23 cellular contexts compared by ENCODE assay signal in the genomic region with DNA sequence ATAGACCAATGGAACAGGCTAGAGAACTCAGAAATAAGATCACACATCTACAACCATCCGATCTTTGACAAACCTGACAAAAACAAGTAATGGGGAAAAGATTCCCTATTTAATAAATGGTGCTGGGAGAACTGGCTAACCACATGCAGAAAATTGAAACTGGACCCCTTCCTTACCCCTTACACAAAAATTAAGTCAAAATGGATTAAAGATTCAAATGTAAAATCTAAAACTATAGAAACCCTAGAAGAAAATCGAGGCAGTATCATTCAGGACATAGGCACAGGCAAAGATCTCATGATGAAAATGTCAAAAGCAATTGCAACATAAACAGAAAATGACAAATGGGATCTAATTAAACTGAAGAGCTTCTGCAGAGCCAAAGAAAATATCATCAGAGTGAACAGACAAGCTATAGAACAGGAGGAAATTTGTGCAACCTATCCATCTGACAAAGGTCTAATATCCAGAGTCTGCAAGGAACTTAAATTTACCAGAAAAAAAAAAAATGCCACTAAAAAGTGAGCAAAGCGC. TPM values are rescaled to one million over a fixed set of nuclear protein-coding genes. Genes with fewer than 3 reads are reported as not detected.
DNase-seq lines count a peak whose midpoint lies in the region; FAIRE-seq and TF ChIP-seq lines count a peak whose summit lies in the region.
"Had no signal": no experiment of that assay in that cellular context is flagged by ENCODE, and none has a peak within 500 bp of the region (broad histone marks: within the 10 kb centered on the region; RNA-seq: fewer than 3 reads in every experiment).

No MANE protein-coding gene starts in this region.

- H3K36me3 Mint-ChIP-seq in MCF 10A (ENCODE audit: insufficient read depth, unreplicated experiment) = peaks cover 39% of the 10 kb centered on the region
- H3K36me3 Mint-ChIP-seq in astrocyte (ENCODE audit: low read depth, unreplicated experiment) = peaks cover 26% of the 10 kb centered on the region

- no peaks in the 10 kb centered on the region for H3K36me3 ChIP-seq in breast epithelium
- H3K36me3 ChIP-seq in astrocyte (ENCODE audit: insufficient read depth, low read length) = peaks cover 3% of the 10 kb centered on the region

- no peak overlapping the region for H3K4me2 ChIP-seq in astrocyte (ENCODE audit: low read length)
- H3K4me2 ChIP-seq: A549; BLaER1 treated with 17β-estradiol and CSF1 and Interleukin-3, amounts not matched to agents 10 nM and 100 nM had no signal

- H3K9me3 Mint-ChIP-seq in MCF 10A (ENCODE audit: unreplicated experiment) (peaks cover 12% of the 10 kb centered on the region), astrocyte (ENCODE audit: unreplicated experiment) (peaks cover 12% of the 10 kb centered on the region)
- H3K9me3 Mint-ChIP-seq: CD4-positive, alpha-beta T cell had no signal

- H3K4me3 Mint-ChIP-seq in MCF 10A (ENCODE audit: unreplicated experiment) = no peak overlapping the region
- no peak overlapping the region for H3K4me3 Mint-ChIP-seq in astrocyte (ENCODE audit: unreplicated experiment)
- H3K4me3 Mint-ChIP-seq: CD14-positive monocyte; CD4-positive, alpha-beta T cell had no signal

- no TSS peak for BruUV-seq in MCF 10A (replicated peaks; lab: Mats Ljungman, UMichigan)

- POLR2A ChIA-PET in MCF 10A (lab: Yijun Ruan, JAX) (interaction anchor here (1.4 kb wide), 1 partner anchor 44 kb away, joined by 5 read pairs; the partner anchor contains the start of genes MRPS27 and PTCD2), HEK293T (lab: Yijun Ruan, JAX) (no interaction called here)

- H2AFZ ChIP-seq in astrocyte (ENCODE audit: low read depth, low read length) = no peak overlapping the region
- H2AFZ ChIP-seq: GM23248 had no signal

- H3K4me3 ChIP-seq in breast epithelium (no peak overlapping the region), astrocyte (ENCODE audit: insufficient read depth, low read depth, low read length) (no peak overlapping the region)
- H3K4me3 ChIP-seq: A549; BLaER1 treated with 17β-estradiol and CSF1 and Interleukin-3, amounts not matched to agents 10 nM and 100 nM; GM23248; HAP-1 had no signal

- H3K27me3 Mint-ChIP-seq in MCF 10A (ENCODE audit: insufficient read depth, unreplicated experiment) (no peaks in the 10 kb centered on the region), astrocyte (ENCODE audit: low read depth, unreplicated experiment) (no peaks in the 10 kb centered on the region)
- H3K27me3 Mint-ChIP-seq: CD4-positive, alpha-beta T cell had no signal

- no peak overlapping the region for H3K9ac ChIP-seq in astrocyte (ENCODE audit: low read length)
- H3K9ac ChIP-seq: BLaER1 treated with 17β-estradiol and CSF1 and Interleukin-3, amounts not matched to agents 10 nM and 100 nM; GM23248 had no signal

- H3K27ac Mint-ChIP-seq in MCF 10A (ENCODE audit: low read depth, unreplicated experiment) (peak overlapping the region; percentile 61), astrocyte (ENCODE audit: unreplicated experiment) (peak overlapping the region; percentile 4)
- H3K27ac Mint-ChIP-seq: CD4-positive, alpha-beta T cell had no signal

- intact Hi-C loops in MCF 10A (cut with micrococcal nuclease) (no loop called here), breast epithelium (cut with DNase I; ENCODE audit: low total_unique reads) (no loop called here)

- H3K79me2 ChIP-seq in astrocyte (ENCODE audit: insufficient read depth, low read length) = peaks cover 19% of the 10 kb centered on the region

- DNase-seq in MCF 10A (ENCODE audit: unreplicated experiment) (no peak), breast epithelium (ENCODE audit: low spot score in 2 of 2) (no peak), HEK293T (ENCODE audit: extremely low spot score) (no peak), astrocyte (ENCODE audit: low read depth) (no peak), RKO (ENCODE audit: low spot score) (no peak), NCI-H1694 treated with DMSO at 0.1 percent for 48 hours (lab: John Stamatoyannopoulos, UW) (no peak)
- no peak for DNase-seq in activated effector memory CD4-positive, alpha-beta T cell treated with Interleukin-2 at 50 U/mL for 16 hours
- DNase-seq: 8988T; ACHN; AML-193; BE2C; Calu3; CD4-positive, alpha-beta T cell; COR-L47; DMS153; DND-41; GM23248 had no signal

- no peak for TF ChIP-seq POLR2A in breast epithelium (IDR thresholded peaks at IDR 0.05)

- H3K27ac ChIP-seq in breast epithelium (no peak overlapping the region), astrocyte (ENCODE audit: low read depth, low read length) (no peak overlapping the region)
- H3K27ac ChIP-seq: A549; BLaER1 treated with 17β-estradiol and CSF1 and Interleukin-3, amounts not matched to agents 10 nM and 100 nM; GM23248 had no signal

- no peaks in the 10 kb centered on the region for H3K9me3 ChIP-seq in breast epithelium
- no peaks in the 10 kb centered on the region for H3K9me3 ChIP-seq in astrocyte (ENCODE audit: insufficient read depth, low read depth, low read length)
- H3K9me3 ChIP-seq: A549, BE2C, HAP-1 had no signal

- H3K4me1 ChIP-seq in breast epithelium = no peaks in the 10 kb centered on the region
- no peaks in the 10 kb centered on the region for H3K4me1 ChIP-seq in astrocyte (ENCODE audit: insufficient read depth, low read length)
- H3K4me1 ChIP-seq: HAP-1 had no signal

- no peak for TF ChIP-seq CTCF in MCF 10A (IDR thresholded peaks at IDR 0.05; ENCODE audit: unreplicated experiment)
- no peak for TF ChIP-seq CTCF in breast epithelium (IDR thresholded peaks at IDR 0.05)
- no peak for TF ChIP-seq CTCF in astrocyte (IDR thresholded peaks at IDR 0.05; ENCODE audit: insufficient read depth, low read depth, low read length)

- CTCF ChIA-PET in MCF 10A (lab: Yijun Ruan, JAX) = interaction anchor here (0.6 kb wide), 1 partner anchor 302 kb away, joined by 4 read pairs; no protein-coding TSS in a partner anchor
- CTCF ChIA-PET in HEK293T (lab: Yijun Ruan, JAX) = no interaction called here

- no peaks in the 10 kb centered on the region for H4K20me1 ChIP-seq in astrocyte (ENCODE audit: insufficient read depth, low read length)

- H3K4me1 Mint-ChIP-seq in MCF 10A (ENCODE audit: insufficient read depth, unreplicated experiment) (peaks cover 12% of the 10 kb centered on the region), astrocyte (ENCODE audit: low read depth, unreplicated experiment) (peaks cover 8% of the 10 kb centered on the region)
- H3K4me1 Mint-ChIP-seq: CD14-positive monocyte had no signal

- FAIRE-seq in astrocyte (lab: Jason Lieb, UNC) = no peak
- FAIRE-seq: A549, G401.6, GM12892 had no signal

- H3K27me3 ChIP-seq in breast epithelium (no peaks in the 10 kb centered on the region), astrocyte (ENCODE audit: insufficient read depth, low read length) (no peaks in the 10 kb centered on the region)
- H3K27me3 ChIP-seq: BE2C; BLaER1 treated with 17β-estradiol and CSF1 and Interleukin-3, amounts not matched to agents 10 nM and 100 nM had no signal

TF ChIP-seq in HEK293T, 16 proteins besides CTCF, POLR2A, EP300 and RAD21:
- TF ChIP-seq, protein P1, sequence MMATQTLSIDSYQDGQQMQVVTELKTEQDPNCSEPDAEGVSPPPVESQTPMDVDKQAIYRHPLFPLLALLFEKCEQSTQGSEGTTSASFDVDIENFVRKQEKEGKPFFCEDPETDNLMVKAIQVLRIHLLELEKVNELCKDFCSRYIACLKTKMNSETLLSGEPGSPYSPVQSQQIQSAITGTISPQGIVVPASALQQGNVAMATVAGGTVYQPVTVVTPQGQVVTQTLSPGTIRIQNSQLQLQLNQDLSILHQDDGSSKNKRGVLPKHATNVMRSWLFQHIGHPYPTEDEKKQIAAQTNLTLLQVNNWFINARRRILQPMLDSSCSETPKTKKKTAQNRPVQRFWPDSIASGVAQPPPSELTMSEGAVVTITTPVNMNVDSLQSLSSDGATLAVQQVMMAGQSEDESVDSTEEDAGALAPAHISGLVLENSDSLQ (IDR thresholded peaks at IDR 0.05) = peak; percentile 45; the same call in 1 of the 2 replicates
- TF ChIP-seq SP1 (IDR thresholded peaks at IDR 0.05) = no peak

RNA-seq across cellular contexts. Expression of gene MRPS27, which starts 43.8 kb away (rescaled TPM):
- total RNA-seq in MCF 10A (2022) (60.8 and 68.5 TPM in 2 replicates), breast epithelium (10 to 100 TPM; 47.8 to 71.3 (median 51.8) TPM), astrocyte (37.0 and 43.6 TPM in 2 replicates)

RNA-seq across cellular contexts. Expression of gene PTCD2, which starts 43.9 kb away (rescaled TPM):
- total RNA-seq in MCF 10A (2022) = 20.3 and 20.6 TPM in 2 replicates
- 10 to 100 TPM in 1 of 3 donors, 1 to 10 TPM in 2; 5.6 to 10.1 (median 7.5) TPM for total RNA-seq in breast epithelium
- total RNA-seq in astrocyte = 11.4 and 13.5 TPM in 2 replicates
